In the genomic region with DNA sequence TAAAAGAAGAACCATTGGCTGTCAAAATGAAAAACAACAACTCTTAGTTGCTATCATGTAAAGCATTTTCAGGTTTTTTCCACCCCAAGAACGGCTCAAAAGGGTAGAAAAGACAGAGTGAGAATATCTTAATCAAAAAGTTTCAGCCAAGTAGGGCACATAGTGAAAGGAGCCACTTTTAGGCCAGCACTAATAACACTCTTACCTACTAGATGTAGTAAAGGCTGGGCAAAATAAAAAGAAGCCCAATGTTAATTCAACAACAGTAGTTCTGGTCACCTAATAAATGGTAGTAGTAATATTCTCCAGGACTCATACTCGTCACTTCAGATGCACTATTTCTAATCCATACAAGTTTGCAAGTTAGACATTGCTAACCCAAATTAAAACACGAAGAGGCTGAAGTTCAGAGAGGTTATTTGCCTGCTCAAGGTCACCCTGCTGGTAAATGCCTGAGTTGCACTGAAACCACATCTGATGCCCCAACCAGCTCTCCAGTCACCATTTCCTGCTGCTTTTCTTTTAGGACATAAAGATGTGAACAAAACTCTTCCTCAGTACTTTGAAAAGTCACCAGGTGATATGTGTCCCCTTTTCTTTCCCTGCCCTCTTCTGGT, we compare ENCODE assay signal across 8 cellular contexts. TPM values are rescaled to one million over a fixed set of nuclear protein-coding genes. Genes with fewer than 3 reads are reported as not detected.
A peak's percentile ranks its signal among the peaks of the same experiment; 100 is the strongest.
DNase-seq lines count a peak whose midpoint lies in the region; ATAC-seq and TF ChIP-seq lines count a peak whose summit lies in the region.

No MANE protein-coding gene starts in this region.

- H3K27me3 ChIP-seq in ovary, result no peaks in the 10 kb centered on the region
- H3K27me3 ChIP-seq in CD4-positive, alpha-beta memory T cell (ENCODE audit: insufficient read depth, low read length), result no peaks in the 10 kb centered on the region

- CTCF ChIA-PET in CD4-positive, alpha-beta memory T cell (lab: Charles Lee; ENCODE audit: partially characterized antibody), result no interaction called here

- intact Hi-C loops in ovary (cut with DNase I), result no loop called here
- intact Hi-C loops in CD4-positive, alpha-beta memory T cell (cut with micrococcal nuclease), result no loop called here

- peak; percentile 5 for DNase-seq in activated naive CD8-positive, alpha-beta T cell treated with anti-CD3 and anti-CD28 coated beads, Interleukin-2, amount 50 U/mL, for 24 hours
- no peak for DNase-seq in retinal pigment epithelial cell (ENCODE audit: low read depth)
- no peak for DNase-seq in ovary
- DNase-seq in CD4-positive, alpha-beta memory T cell, result no peak

- no peak for TF ChIP-seq EP300 in ovary (IDR thresholded peaks at IDR 0.05)

- ATAC-seq in GM21390 (IDR thresholded peaks at IDR 0.05; ENCODE audit: unreplicated experiment) (peak; percentile 66), HG03457 (IDR thresholded peaks at IDR 0.05; ENCODE audit: unreplicated experiment) (peak; percentile 55)
- ATAC-seq in activated naive CD8-positive, alpha-beta T cell treated with anti-CD3 and anti-CD28 coated beads, Interleukin-2, amount 50 U/mL, for 24 hours, result peak; percentile 34
- ATAC-seq in activated T-helper 17 cell treated with anti-CD3 and anti-CD28 coated beads, Interleukin-2, amount 50 U/mL, for 72 hours (replicated peaks), result no peak

- POLR2A ChIA-PET in CD4-positive, alpha-beta memory T cell (lab: Charles Lee; ENCODE audit: partially characterized antibody), result no interaction called here

- TF ChIP-seq POLR2A in ovary (IDR thresholded peaks at IDR 0.05), result no peak

- H3K36me3 ChIP-seq in ovary, result no peaks in the 10 kb centered on the region
- H3K36me3 ChIP-seq in CD4-positive, alpha-beta memory T cell (ENCODE audit: insufficient read depth, low read length), result no peaks in the 10 kb centered on the region

- peaks cover 8% of the 10 kb centered on the region for H3K4me1 ChIP-seq in ovary (ENCODE audit: insufficient read depth)
- H3K4me1 ChIP-seq in CD4-positive, alpha-beta memory T cell (ENCODE audit: insufficient read depth, low read length), result no peaks in the 10 kb centered on the region

- 65 to 66% (median 65%) methylated on average over 3 of the region's 3 CpGs for WGBS in ovary, 3 donors

- peaks cover 33% of the 10 kb centered on the region for H3K4me1 Mint-ChIP-seq in activated naive CD8-positive, alpha-beta T cell treated with anti-CD3 and anti-CD28 coated beads, Interleukin-2, amount 50 U/mL, for 24 hours
- peaks cover 0 to 1% (median 0%) of the 10 kb centered on the region in 4 donors for H3K4me1 Mint-ChIP-seq in CD4-positive, alpha-beta memory T cell
- H3K4me1 Mint-ChIP-seq in activated T-helper 17 cell treated with anti-CD3 and anti-CD28 coated beads, Interleukin-2, amount 50 U/mL, for 72 hours, result no peaks in the 10 kb centered on the region

- no peak overlapping the region for H3K4me3 Mint-ChIP-seq in activated naive CD8-positive, alpha-beta T cell treated with anti-CD3 and anti-CD28 coated beads, Interleukin-2, amount 50 U/mL, for 24 hours
- H3K4me3 Mint-ChIP-seq in CD4-positive, alpha-beta memory T cell, result no peak overlapping the region
- no peak overlapping the region for H3K4me3 Mint-ChIP-seq in activated T-helper 17 cell treated with anti-CD3 and anti-CD28 coated beads, Interleukin-2, amount 50 U/mL, for 72 hours

- no peaks in the 10 kb centered on the region for H3K9me3 Mint-ChIP-seq in activated naive CD8-positive, alpha-beta T cell treated with anti-CD3 and anti-CD28 coated beads, Interleukin-2, amount 50 U/mL, for 24 hours
- peaks cover 0 to 2% (median 0%) of the 10 kb centered on the region in 8 donors for H3K9me3 Mint-ChIP-seq in CD4-positive, alpha-beta memory T cell
- no peaks in the 10 kb centered on the region for H3K9me3 Mint-ChIP-seq in activated T-helper 17 cell treated with anti-CD3 and anti-CD28 coated beads, Interleukin-2, amount 50 U/mL, for 72 hours

- peaks cover 14% of the 10 kb centered on the region for H3K27me3 Mint-ChIP-seq in activated naive CD8-positive, alpha-beta T cell treated with anti-CD3 and anti-CD28 coated beads, Interleukin-2, amount 50 U/mL, for 24 hours
- peaks cover 5 to 17% of the 10 kb centered on the region in 2 donors for H3K27me3 Mint-ChIP-seq in CD4-positive, alpha-beta memory T cell
- H3K27me3 Mint-ChIP-seq in activated T-helper 17 cell treated with anti-CD3 and anti-CD28 coated beads, Interleukin-2, amount 50 U/mL, for 72 hours, result peaks cover 26% of the 10 kb centered on the region

- TF ChIP-seq CTCF in GM12873 (IDR thresholded peaks at IDR 0.05; ENCODE audit: insufficient read depth, low read depth, low read length, missing control alignments), result peak; percentile 75
- peak; percentile 41 for TF ChIP-seq CTCF in retinal pigment epithelial cell (conservative IDR thresholded peaks at IDR 0.05; ENCODE audit: low read depth, low read length)
- no peak for TF ChIP-seq CTCF in ovary (IDR thresholded peaks at IDR 0.05)

- no peak overlapping the region for H3K27ac ChIP-seq in ovary
- H3K27ac ChIP-seq in CD4-positive, alpha-beta memory T cell (ENCODE audit: low read depth, low read length), result no peak overlapping the region

- peak overlapping the region; percentile 60 for H3K27ac Mint-ChIP-seq in activated naive CD8-positive, alpha-beta T cell treated with anti-CD3 and anti-CD28 coated beads, Interleukin-2, amount 50 U/mL, for 24 hours
- H3K27ac Mint-ChIP-seq in CD4-positive, alpha-beta memory T cell, result no peak overlapping the region
- no peak overlapping the region for H3K27ac Mint-ChIP-seq in activated T-helper 17 cell treated with anti-CD3 and anti-CD28 coated beads, Interleukin-2, amount 50 U/mL, for 72 hours

- H3K36me3 Mint-ChIP-seq in activated naive CD8-positive, alpha-beta T cell treated with anti-CD3 and anti-CD28 coated beads, Interleukin-2, amount 50 U/mL, for 24 hours (ENCODE audit: low read depth), result no peaks in the 10 kb centered on the region
- H3K36me3 Mint-ChIP-seq in CD4-positive, alpha-beta memory T cell, result no peaks in the 10 kb centered on the region
- H3K36me3 Mint-ChIP-seq in activated T-helper 17 cell treated with anti-CD3 and anti-CD28 coated beads, Interleukin-2, amount 50 U/mL, for 72 hours (ENCODE audit: low read depth), result no peaks in the 10 kb centered on the region

- no peak overlapping the region for H3K4me3 ChIP-seq in retinal pigment epithelial cell (ENCODE audit: low read length)
- H3K4me3 ChIP-seq in ovary, result no peak overlapping the region
- no peak overlapping the region for H3K4me3 ChIP-seq in CD4-positive, alpha-beta memory T cell (ENCODE audit: low read length in 2 of 2)

- no peaks in the 10 kb centered on the region for H3K9me3 ChIP-seq in ovary
- no peaks in the 10 kb centered on the region for H3K9me3 ChIP-seq in CD4-positive, alpha-beta memory T cell (ENCODE audit: control insufficient read depth in 1 of 2, low read length in 2 of 2)

RNA-seq across cellular contexts. Expression of a gene that starts 7.5 kb away (rescaled TPM):
- total RNA-seq in ovary, result 10 to 100 TPM; 18.1 to 29.3 (median 24.1) TPM
- 10 to 100 TPM; 15.9 to 28.0 TPM for polyA plus RNA-seq in ovary
- total RNA-seq in CD4-positive, alpha-beta memory T cell, result under 1 TPM; 0.25 to 0.52 TPM
- under 1 TPM; 0.44 to 0.50 TPM for polyA plus RNA-seq in CD4-positive, alpha-beta memory T cell
- 1 to 10 TPM; 3.5 to 6.3 TPM for total RNA-seq in activated T-helper 17 cell treated with anti-CD3 and anti-CD28 coated beads, Interleukin-2, amount 50 U/mL, for 72 hours

Comparison
In these comparisons a context has a peak if more than half of its experiments do, and no peak if none do; other contexts are left out.
1. CTCF ChIP-seq: peak in GM12873 (single experiment) and retinal pigment epithelial cell (single experiment); none in ovary (0 of 3).